ENCODE assay signal across 20 cellular contexts in the genomic region with DNA sequence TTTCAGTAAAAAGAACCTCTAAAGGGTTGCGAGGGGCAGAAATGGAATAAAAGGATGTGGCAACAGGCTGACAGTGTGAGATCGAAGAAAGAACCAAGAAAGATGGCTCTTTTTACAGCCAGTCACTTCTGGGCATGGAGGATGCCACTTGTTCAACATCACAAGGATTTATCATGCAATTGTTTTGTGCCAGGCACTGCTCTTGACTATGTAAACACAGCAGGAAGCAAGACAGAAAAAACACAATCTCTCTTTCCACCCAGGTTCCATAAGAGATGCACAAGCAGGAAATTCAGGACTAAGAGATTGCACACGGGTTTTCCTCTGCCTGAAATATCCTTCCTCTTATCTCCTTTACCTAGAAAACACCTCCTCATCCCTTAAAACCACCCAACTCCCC.
"Had no signal": no experiment of that assay in that cellular context is flagged by ENCODE, and none has a peak within 500 bp of the region (broad histone marks: within the 10 kb centered on the region; RNA-seq: fewer than 3 reads in every experiment).

No MANE protein-coding gene starts in this region.

- H3K4me3 Mint-ChIP-seq: activated CD4-positive, alpha-beta memory T cell treated with anti-CD3 and anti-CD28 coated beads for 36 hours; activated CD4-positive, alpha-beta T cell treated with anti-CD3 and anti-CD28 coated beads, Interleukin-2, amount 10 ng/mL, durations not matched to agents 24 days and 14 days; effector memory CD8-positive, alpha-beta T cell; natural killer cell treated with Interleukin-12 subunit alpha and Interleukin-12 subunit beta and Interleukin-15 and Interleukin-18, amount 100 ng/mL, for 72 hours had no signal

- H3K27ac Mint-ChIP-seq: activated CD4-positive, alpha-beta memory T cell treated with anti-CD3 and anti-CD28 coated beads for 36 hours; activated CD4-positive, alpha-beta T cell treated with anti-CD3 and anti-CD28 coated beads, Interleukin-2, amount 10 ng/mL, durations not matched to agents 24 days and 14 days; effector memory CD8-positive, alpha-beta T cell; natural killer cell treated with Interleukin-12 subunit alpha and Interleukin-12 subunit beta and Interleukin-15 and Interleukin-18, amount 100 ng/mL, for 72 hours had no signal

- H3K4me1 Mint-ChIP-seq: activated CD4-positive, alpha-beta T cell treated with anti-CD3 and anti-CD28 coated beads, Interleukin-2, amount 10 ng/mL, durations not matched to agents 24 days and 14 days had no signal

- H3K27me3 Mint-ChIP-seq: activated CD4-positive, alpha-beta memory T cell treated with anti-CD3 and anti-CD28 coated beads for 36 hours; activated CD4-positive, alpha-beta T cell treated with anti-CD3 and anti-CD28 coated beads, Interleukin-2, amount 10 ng/mL, durations not matched to agents 24 days and 14 days; effector memory CD8-positive, alpha-beta T cell had no signal

- ATAC-seq: effector memory CD8-positive, alpha-beta T cell; gastrocnemius medialis; mucosa of descending colon; natural killer cell treated with Interleukin-12 subunit alpha and Interleukin-12 subunit beta and Interleukin-15 and Interleukin-18, amount 100 ng/mL, for 72 hours; right cardiac atrium had no signal

- DNase-seq: activated CD4-positive, alpha-beta memory T cell treated with anti-CD3 and anti-CD28 coated beads for 36 hours; activated CD4-positive, alpha-beta T cell treated with anti-CD3 and anti-CD28 coated beads, Interleukin-2, amount 10 ng/mL, durations not matched to agents 24 days and 14 days; activated CD4-positive, CD25-positive, alpha-beta regulatory T cell treated with anti-CD3 and anti-CD28 coated beads, Interleukin-2, amount 50 U/mL, for 72 hours; activated CD8-positive, alpha-beta memory T cell treated with anti-CD3 and anti-CD28 coated beads, Interleukin-2, amount 50 U/mL, for 4 hours; activated gamma-delta T cell; activated naive CD4-positive, alpha-beta T cell treated with anti-CD3 and anti-CD28 coated beads, Interleukin-2, amount 50 U/mL, for 16 hours; activated T-cell treated with anti-CD3 and anti-CD28 coated beads, Interleukin-2, amount 50 U/mL, for 1 hour; amygdala; caudate nucleus; cortex of kidney; effector memory CD8-positive, alpha-beta T cell; erythroblast; gastrocnemius medialis; glutamatergic neuron; left ventricle myocardium inferior; mucosa of descending colon; right cardiac atrium; spleen; stimulated activated naive CD4-positive, alpha-beta T cell had no signal
